Comparison of ENCODE assay signal across 1 cellular context in the genomic region with DNA sequence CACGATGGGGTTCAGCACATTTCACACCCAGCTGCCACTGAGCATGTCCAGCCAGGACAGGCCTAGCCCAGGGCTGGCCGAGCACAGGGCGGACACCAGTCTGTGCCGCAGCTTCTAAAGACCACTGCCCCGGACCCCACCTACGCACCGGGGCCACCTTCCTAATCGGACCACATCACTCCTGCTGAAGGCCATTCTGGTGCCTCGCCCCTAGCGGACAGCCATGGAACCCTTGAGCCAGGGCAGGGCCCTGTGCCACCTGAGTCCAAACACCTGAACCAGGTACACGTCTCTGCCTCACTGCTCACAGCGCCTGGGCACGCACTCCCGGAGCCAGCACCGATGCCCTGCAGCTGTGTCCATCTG.
TF ChIP-seq lines count a peak whose summit lies in the region.

No MANE protein-coding gene starts in this region.

TF ChIP-seq in HepG2, 621 proteins besides CTCF, POLR2A, EP300 and RAD21:
- TF ChIP-seq ZNF878 (CRISPR knock-in tag; IDR thresholded peaks at IDR 0.05) = no peak
- TF ChIP-seq, protein P1, sequence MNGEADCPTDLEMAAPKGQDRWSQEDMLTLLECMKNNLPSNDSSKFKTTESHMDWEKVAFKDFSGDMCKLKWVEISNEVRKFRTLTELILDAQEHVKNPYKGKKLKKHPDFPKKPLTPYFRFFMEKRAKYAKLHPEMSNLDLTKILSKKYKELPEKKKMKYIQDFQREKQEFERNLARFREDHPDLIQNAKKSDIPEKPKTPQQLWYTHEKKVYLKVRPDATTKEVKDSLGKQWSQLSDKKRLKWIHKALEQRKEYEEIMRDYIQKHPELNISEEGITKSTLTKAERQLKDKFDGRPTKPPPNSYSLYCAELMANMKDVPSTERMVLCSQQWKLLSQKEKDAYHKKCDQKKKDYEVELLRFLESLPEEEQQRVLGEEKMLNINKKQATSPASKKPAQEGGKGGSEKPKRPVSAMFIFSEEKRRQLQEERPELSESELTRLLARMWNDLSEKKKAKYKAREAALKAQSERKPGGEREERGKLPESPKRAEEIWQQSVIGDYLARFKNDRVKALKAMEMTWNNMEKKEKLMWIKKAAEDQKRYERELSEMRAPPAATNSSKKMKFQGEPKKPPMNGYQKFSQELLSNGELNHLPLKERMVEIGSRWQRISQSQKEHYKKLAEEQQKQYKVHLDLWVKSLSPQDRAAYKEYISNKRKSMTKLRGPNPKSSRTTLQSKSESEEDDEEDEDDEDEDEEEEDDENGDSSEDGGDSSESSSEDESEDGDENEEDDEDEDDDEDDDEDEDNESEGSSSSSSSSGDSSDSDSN (CRISPR knock-in tag; IDR thresholded peaks at IDR 0.05) = no peak
- no peak for TF ChIP-seq CREB1 (IDR thresholded peaks at IDR 0.05)
- TF ChIP-seq CREB1 (CRISPR knock-in tag; IDR thresholded peaks at IDR 0.05) = no peak
- no peak for TF ChIP-seq CHCHD3 (CRISPR knock-in tag; IDR thresholded peaks at IDR 0.05)
- TF ChIP-seq, protein P2, sequence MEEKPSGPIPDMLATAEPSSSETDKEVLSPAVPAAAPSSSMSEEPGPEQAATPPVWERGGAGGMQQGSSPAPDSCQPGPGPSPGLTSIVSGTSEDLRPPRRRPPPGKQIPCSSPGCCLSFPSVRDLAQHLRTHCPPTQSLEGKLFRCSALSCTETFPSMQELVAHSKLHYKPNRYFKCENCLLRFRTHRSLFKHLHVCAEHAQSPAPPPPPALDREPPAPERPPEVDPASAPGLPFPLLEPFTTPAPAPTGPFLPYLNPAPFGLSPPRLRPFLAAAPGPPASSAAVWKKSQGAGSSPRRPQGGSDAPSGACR (CRISPR knock-in tag; IDR thresholded peaks at IDR 0.05) = no peak
- TF ChIP-seq RXRA (CRISPR knock-in tag; IDR thresholded peaks at IDR 0.05) = no peak
- TF ChIP-seq, protein P3, sequence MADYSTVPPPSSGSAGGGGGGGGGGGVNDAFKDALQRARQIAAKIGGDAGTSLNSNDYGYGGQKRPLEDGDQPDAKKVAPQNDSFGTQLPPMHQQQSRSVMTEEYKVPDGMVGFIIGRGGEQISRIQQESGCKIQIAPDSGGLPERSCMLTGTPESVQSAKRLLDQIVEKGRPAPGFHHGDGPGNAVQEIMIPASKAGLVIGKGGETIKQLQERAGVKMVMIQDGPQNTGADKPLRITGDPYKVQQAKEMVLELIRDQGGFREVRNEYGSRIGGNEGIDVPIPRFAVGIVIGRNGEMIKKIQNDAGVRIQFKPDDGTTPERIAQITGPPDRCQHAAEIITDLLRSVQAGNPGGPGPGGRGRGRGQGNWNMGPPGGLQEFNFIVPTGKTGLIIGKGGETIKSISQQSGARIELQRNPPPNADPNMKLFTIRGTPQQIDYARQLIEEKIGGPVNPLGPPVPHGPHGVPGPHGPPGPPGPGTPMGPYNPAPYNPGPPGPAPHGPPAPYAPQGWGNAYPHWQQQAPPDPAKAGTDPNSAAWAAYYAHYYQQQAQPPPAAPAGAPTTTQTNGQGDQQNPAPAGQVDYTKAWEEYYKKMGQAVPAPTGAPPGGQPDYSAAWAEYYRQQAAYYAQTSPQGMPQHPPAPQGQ (CRISPR knock-in tag; IDR thresholded peaks at IDR 0.05; ENCODE audit: borderline replicate concordance) = no peak
- no peak for TF ChIP-seq SAFB2 (CRISPR knock-in tag; IDR thresholded peaks at IDR 0.05; ENCODE audit: borderline replicate concordance, low read depth)
- no peak for TF ChIP-seq SCMH1 (CRISPR knock-in tag; IDR thresholded peaks at IDR 0.05; ENCODE audit: borderline replicate concordance)
- TF ChIP-seq ZNF772 (CRISPR knock-in tag; IDR thresholded peaks at IDR 0.05) = no peak
- TF ChIP-seq, protein P4, sequence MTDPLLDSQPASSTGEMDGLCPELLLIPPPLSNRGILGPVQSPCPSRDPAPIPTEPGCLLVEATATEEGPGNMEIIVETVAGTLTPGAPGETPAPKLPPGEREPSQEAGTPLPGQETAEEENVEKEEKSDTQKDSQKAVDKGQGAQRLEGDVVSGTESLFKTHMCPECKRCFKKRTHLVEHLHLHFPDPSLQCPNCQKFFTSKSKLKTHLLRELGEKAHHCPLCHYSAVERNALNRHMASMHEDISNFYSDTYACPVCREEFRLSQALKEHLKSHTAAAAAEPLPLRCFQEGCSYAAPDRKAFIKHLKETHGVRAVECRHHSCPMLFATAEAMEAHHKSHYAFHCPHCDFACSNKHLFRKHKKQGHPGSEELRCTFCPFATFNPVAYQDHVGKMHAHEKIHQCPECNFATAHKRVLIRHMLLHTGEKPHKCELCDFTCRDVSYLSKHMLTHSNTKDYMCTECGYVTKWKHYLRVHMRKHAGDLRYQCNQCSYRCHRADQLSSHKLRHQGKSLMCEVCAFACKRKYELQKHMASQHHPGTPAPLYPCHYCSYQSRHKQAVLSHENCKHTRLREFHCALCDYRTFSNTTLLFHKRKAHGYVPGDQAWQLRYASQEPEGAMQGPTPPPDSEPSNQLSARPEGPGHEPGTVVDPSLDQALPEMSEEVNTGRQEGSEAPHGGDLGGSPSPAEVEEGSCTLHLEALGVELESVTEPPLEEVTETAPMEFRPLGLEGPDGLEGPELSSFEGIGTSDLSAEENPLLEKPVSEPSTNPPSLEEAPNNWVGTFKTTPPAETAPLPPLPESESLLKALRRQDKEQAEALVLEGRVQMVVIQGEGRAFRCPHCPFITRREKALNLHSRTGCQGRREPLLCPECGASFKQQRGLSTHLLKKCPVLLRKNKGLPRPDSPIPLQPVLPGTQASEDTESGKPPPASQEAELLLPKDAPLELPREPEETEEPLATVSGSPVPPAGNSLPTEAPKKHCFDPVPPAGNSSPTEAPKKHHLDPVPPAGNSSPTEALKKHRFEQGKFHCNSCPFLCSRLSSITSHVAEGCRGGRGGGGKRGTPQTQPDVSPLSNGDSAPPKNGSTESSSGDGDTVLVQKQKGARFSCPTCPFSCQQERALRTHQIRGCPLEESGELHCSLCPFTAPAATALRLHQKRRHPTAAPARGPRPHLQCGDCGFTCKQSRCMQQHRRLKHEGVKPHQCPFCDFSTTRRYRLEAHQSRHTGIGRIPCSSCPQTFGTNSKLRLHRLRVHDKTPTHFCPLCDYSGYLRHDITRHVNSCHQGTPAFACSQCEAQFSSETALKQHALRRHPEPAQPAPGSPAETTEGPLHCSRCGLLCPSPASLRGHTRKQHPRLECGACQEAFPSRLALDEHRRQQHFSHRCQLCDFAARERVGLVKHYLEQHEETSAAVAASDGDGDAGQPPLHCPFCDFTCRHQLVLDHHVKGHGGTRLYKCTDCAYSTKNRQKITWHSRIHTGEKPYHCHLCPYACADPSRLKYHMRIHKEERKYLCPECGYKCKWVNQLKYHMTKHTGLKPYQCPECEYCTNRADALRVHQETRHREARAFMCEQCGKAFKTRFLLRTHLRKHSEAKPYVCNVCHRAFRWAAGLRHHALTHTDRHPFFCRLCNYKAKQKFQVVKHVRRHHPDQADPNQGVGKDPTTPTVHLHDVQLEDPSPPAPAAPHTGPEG (CRISPR knock-in tag; IDR thresholded peaks at IDR 0.05) = no peak
